18 cellular contexts compared by ENCODE assay signal in the genomic region with DNA sequence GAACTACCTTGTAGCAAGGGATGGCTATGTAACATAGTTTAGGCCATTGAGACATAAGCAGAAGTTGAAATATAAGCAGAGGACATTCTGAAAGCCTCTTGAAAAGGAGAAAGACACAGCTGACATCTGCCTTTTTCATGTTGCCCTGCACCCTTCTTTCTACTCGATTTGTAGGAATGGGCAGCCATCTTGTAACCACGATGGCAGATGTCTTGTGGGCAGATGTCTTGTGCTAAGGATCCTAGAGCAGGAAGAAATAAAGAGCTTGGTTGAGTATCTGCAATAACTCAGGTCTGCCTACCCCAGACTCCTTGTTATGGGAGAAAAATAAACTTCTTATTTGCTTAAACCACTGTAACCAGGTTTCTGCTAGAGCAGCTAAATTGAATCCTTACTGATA.
DNase-seq lines count a peak whose midpoint lies in the region; ATAC-seq and TF ChIP-seq lines count a peak whose summit lies in the region.
"Had no signal": no experiment of that assay in that cellular context is flagged by ENCODE, and none has a peak within 500 bp of the region (broad histone marks: within the 10 kb centered on the region; RNA-seq: fewer than 3 reads in every experiment).

No MANE protein-coding gene starts in this region.

- H3K4me3 ChIP-seq in DND-41 (ENCODE audit: low read depth in 1 of 2, low read length in 2 of 2) (no peak overlapping the region), OCI-LY1 (ENCODE audit: low read depth, low read length, poor library complexity, severe bottlenecking) (no peak overlapping the region), brain microvascular endothelial cell (ENCODE audit: low read depth, low read length) (no peak overlapping the region), MG63 (no peak overlapping the region), tibial nerve (no peak overlapping the region)
- H3K4me3 ChIP-seq: GM12878 had no signal

- H3K9me3 ChIP-seq in DND-41 (ENCODE audit: insufficient read depth, low read length, severe bottlenecking) (no peaks in the 10 kb centered on the region), OCI-LY1 (ENCODE audit: low read length) (no peaks in the 10 kb centered on the region), MG63 (no peaks in the 10 kb centered on the region), tibial nerve (no peaks in the 10 kb centered on the region)
- H3K9me3 ChIP-seq: SK-N-SH had no signal

- 57 to 66% methylated on average over 2 of the region's 2 CpGs for WGBS in tibial nerve, 2 donors

- no peaks in the 10 kb centered on the region for H4K20me1 ChIP-seq in DND-41 (ENCODE audit: insufficient read depth, low read length)
- H4K20me1 ChIP-seq in OCI-LY1 (ENCODE audit: insufficient read depth, low read length): no peaks in the 10 kb centered on the region

- no peak overlapping the region for H3K4me2 ChIP-seq in DND-41 (ENCODE audit: insufficient read depth, low read length)
- H3K4me2 ChIP-seq in OCI-LY1 (ENCODE audit: low read length): peak overlapping the region; percentile 6; the same call in 1 of the 2 replicates
- H3K4me2 ChIP-seq: SK-N-SH had no signal

- H2AFZ ChIP-seq in DND-41 (ENCODE audit: low read depth, low read length) (no peak overlapping the region), OCI-LY1 (ENCODE audit: low read length) (no peak overlapping the region)

- TF ChIP-seq CTCF in DND-41 (IDR thresholded peaks at IDR 0.05; ENCODE audit: borderline replicate concordance, extremely low read depth, low read length, poor library complexity, severe bottlenecking) (no peak), OCI-LY1 (IDR thresholded peaks at IDR 0.05; ENCODE audit: low read length) (no peak), brain microvascular endothelial cell (IDR thresholded peaks at IDR 0.05; ENCODE audit: low read depth, low read length, missing control alignments) (no peak), tibial nerve (IDR thresholded peaks at IDR 0.05) (no peak)

- in situ Hi-C loops in brain microvascular endothelial cell (cut with HindIII; ENCODE audit: low pct_ligation_motif_present, low sequenced_read_pairs): no loop called here

- H3K27me3 ChIP-seq in DND-41 (ENCODE audit: insufficient read depth, low read length, poor library complexity): no peaks in the 10 kb centered on the region
- no peaks in the 10 kb centered on the region for H3K27me3 ChIP-seq in OCI-LY1 (ENCODE audit: insufficient read depth, low read length)
- H3K27me3 ChIP-seq in brain microvascular endothelial cell (replicated peaks): no peaks in the 10 kb centered on the region
- peaks cover 2% of the 10 kb centered on the region; the same call in 1 of the 2 replicates for H3K27me3 ChIP-seq in MG63
- H3K27me3 ChIP-seq in tibial nerve: no peaks in the 10 kb centered on the region

- no peak for TF ChIP-seq POLR2A in tibial nerve (IDR thresholded peaks at IDR 0.05)

- H3K36me3 ChIP-seq in DND-41 (ENCODE audit: insufficient read depth, low read length): no peaks in the 10 kb centered on the region
- no peaks in the 10 kb centered on the region for H3K36me3 ChIP-seq in OCI-LY1 (ENCODE audit: insufficient read depth, low read length)
- no peaks in the 10 kb centered on the region for H3K36me3 ChIP-seq in brain microvascular endothelial cell (replicated peaks)
- no peaks in the 10 kb centered on the region for H3K36me3 ChIP-seq in MG63
- H3K36me3 ChIP-seq in tibial nerve: no peaks in the 10 kb centered on the region

- ATAC-seq in DND-41 (ENCODE audit: insufficient read depth, low read depth): peak; percentile 47; the same call in 1 of the 3 replicates
- ATAC-seq: GM12878, HCT116, PC-3 had no signal

- no peaks in the 10 kb centered on the region for H3K79me2 ChIP-seq in DND-41 (ENCODE audit: insufficient read depth, low read length)
- H3K79me2 ChIP-seq in OCI-LY1 (ENCODE audit: insufficient read depth, low read length): no peaks in the 10 kb centered on the region

- H3K27ac ChIP-seq in DND-41 (ENCODE audit: low read length) (no peak overlapping the region), OCI-LY1 (ENCODE audit: low read depth, low read length, poor library complexity, severe bottlenecking) (peak overlapping the region; percentile 88), brain microvascular endothelial cell (no peak overlapping the region), tibial nerve (no peak overlapping the region)

- H3F3A ChIP-seq in OCI-LY1 (ENCODE audit: insufficient read depth, low read length): no peaks in the 10 kb centered on the region

- DNase-seq in DND-41 (peak; percentile 3), LHCN-M2 (ENCODE audit: low read depth) (peak; percentile 45), myocyte (ENCODE audit: low read depth) (peak; percentile 60), brain microvascular endothelial cell (no peak), MG63 (no peak), tibial nerve (ENCODE audit: low spot score in 2 of 2) (no peak)
- DNase-seq: Calu3, Kasumi-1, NCI-H1105, NCI-H1436 treated with DMSO at 0.1 percent for 48 hours, NCI-H187 treated with DMSO at 0.1 percent for 48 hours, NCI-H524, NCI-H748 treated with DMSO at 0.1 percent for 48 hours, PC-3, SK-N-SH had no signal

- H3K9me2 ChIP-seq in OCI-LY1 (ENCODE audit: low read depth, low read length): no peaks in the 10 kb centered on the region
- H3K9me2 ChIP-seq: SK-N-SH had no signal

- H3K4me1 ChIP-seq in DND-41 (ENCODE audit: insufficient read depth, low read length): no peaks in the 10 kb centered on the region; the same call in 1 of the 2 replicates
- H3K4me1 ChIP-seq in OCI-LY1 (ENCODE audit: insufficient read depth, low read length, severe bottlenecking): peaks cover 55% of the 10 kb centered on the region
- H3K4me1 ChIP-seq in tibial nerve: no peaks in the 10 kb centered on the region

- H3K9ac ChIP-seq in DND-41 (ENCODE audit: low read depth, low read length) (no peak overlapping the region), OCI-LY1 (ENCODE audit: low read length) (no peak overlapping the region)
- H3K9ac ChIP-seq: SK-N-SH had no signal

- TF ChIP-seq EP300 in tibial nerve (IDR thresholded peaks at IDR 0.05): no peak

Comparison
In these comparisons a context has a peak if more than half of its experiments do, and no peak if none do; other contexts are left out.
1. DNase-seq: peak in DND-41 (single experiment), LHCN-M2 (single experiment) and myocyte (single experiment); none in brain microvascular endothelial cell (single experiment), MG63 (single experiment) and tibial nerve (0 of 2).